In genomic region chr19:1665565-1666047, GRCh38 we compare ENCODE assay signal across 17 cellular contexts. TPM values are rescaled to one million over a fixed set of nuclear protein-coding genes. Genes with fewer than 3 reads are reported as not detected.
DNase-seq lines count a peak whose midpoint lies in the region; ATAC-seq, FAIRE-seq and TF ChIP-seq lines count a peak whose summit lies in the region.
"Had no signal": no experiment of that assay in that cellular context is flagged by ENCODE, and none has a peak within 500 bp of the region (broad histone marks: within the 10 kb centered on the region; RNA-seq: fewer than 3 reads in every experiment).

No MANE protein-coding gene starts in this region.

- BruUV-seq in K562 (replicated peaks; lab: Mats Ljungman, UMichigan): no TSS peak

- H3K4me3 ChIP-seq in MM.1S (ENCODE audit: low read length) (no peak overlapping the region), K562 (no peak overlapping the region)
- H3K4me3 ChIP-seq: hepatocyte had no signal

- peak; percentile 27 for DNase-seq in stimulated activated naive CD8-positive, alpha-beta T cell treated with anti-CD3 and anti-CD28 coated beads, Interleukin-15, Interleukin-2, amounts not matched to agents 100 U/mL and 50 U/mL, for 24 hours
- DNase-seq in stimulated activated naive CD8-positive, alpha-beta T cell treated with anti-CD3 and anti-CD28 coated beads, Interleukin-15, amount 100 ng/mL, for 72 hours: no peak
- DNase-seq in MM.1S: peak; percentile 68
- peak; percentile 51 to 68 (median 62) for DNase-seq in K562 (ENCODE audit: extremely low read depth in 1 of 4, low spot score in 3 of 4)
- DNase-seq in NCI-H2029 treated with DMSO at 0.1 percent for 48 hours (lab: John Stamatoyannopoulos, UW): no peak
- DNase-seq: activated CD8-positive, alpha-beta memory T cell treated with anti-CD3 and anti-CD28 coated beads, Interleukin-2, amount 50 U/mL, for 4 hours; CD8-positive, alpha-beta T cell; DMS79 treated with DMSO at 0.1 percent for 48 hours; NCI-H1694; NCI-H446; OCI-M1; stimulated activated naive CD4-positive, alpha-beta T cell treated with Interleukin-2 at 50 U/mL for 16 hours; T-helper 9 cell had no signal

- no peaks in the 10 kb centered on the region for H3K9me3 Mint-ChIP-seq in stimulated activated naive CD8-positive, alpha-beta T cell treated with anti-CD3 and anti-CD28 coated beads, Interleukin-15, amount 100 ng/mL, for 72 hours
- H3K9me3 Mint-ChIP-seq: CD8-positive, alpha-beta T cell had no signal

- H3K4me3 Mint-ChIP-seq in stimulated activated naive CD8-positive, alpha-beta T cell treated with anti-CD3 and anti-CD28 coated beads, Interleukin-15, amount 100 ng/mL, for 72 hours: peak overlapping the region in 1 of 2 donors; percentile 30
- H3K4me3 Mint-ChIP-seq: CD8-positive, alpha-beta T cell had no signal

- H3K27ac Mint-ChIP-seq in stimulated activated naive CD8-positive, alpha-beta T cell treated with anti-CD3 and anti-CD28 coated beads, Interleukin-15, amount 100 ng/mL, for 72 hours: no peak overlapping the region
- H3K27ac Mint-ChIP-seq: CD8-positive, alpha-beta T cell had no signal

- peaks cover 26% of the 10 kb centered on the region for H3F3A ChIP-seq in MM.1S (ENCODE audit: insufficient read depth, low read length)

- no peaks in the 10 kb centered on the region for H3K9me2 ChIP-seq in MM.1S (replicated peaks; ENCODE audit: insufficient read depth, low read length)

- H3K9ac ChIP-seq in MM.1S (ENCODE audit: low read length) (no peak overlapping the region), K562 (ENCODE audit: insufficient read depth in 1 of 2, low read depth in 2 of 2, low read length in 2 of 2) (peak overlapping the region in 1 of 2 experiments; percentile 76; a peak in 2 of 4 replicates)

- no peak for TF ChIP-seq POLR2A in K562 (conservative IDR thresholded peaks at IDR 0.05)

- peaks cover 54% of the 10 kb centered on the region for H3K4me1 Mint-ChIP-seq in stimulated activated naive CD8-positive, alpha-beta T cell treated with anti-CD3 and anti-CD28 coated beads, Interleukin-15, amount 100 ng/mL, for 72 hours

- WGBS in K562 (ENCODE audit: insufficient coverage, low coverage, missing lambda C conversion rate): 14% methylated on average over 11 of the region's 12 CpGs

- no peaks in the 10 kb centered on the region for H3K27me3 ChIP-seq in MM.1S (replicated peaks; ENCODE audit: insufficient read depth, low read length)
- H3K27me3 ChIP-seq in K562 (ENCODE audit: control insufficient read depth in 2 of 2, insufficient read depth in 2 of 2, low read length in 2 of 2): no peaks in the 10 kb centered on the region

- POLR2A ChIA-PET in K562 (lab: Yijun Ruan, JAX): interaction anchor here (0.7 to 1.5 kb wide), 2 partner anchors 12 to 60 kb away, joined by 3 to 4 read pairs; no protein-coding TSS in a partner anchor

- H4K20me1 ChIP-seq in MM.1S (ENCODE audit: insufficient read depth, low read length) (no peaks in the 10 kb centered on the region), K562 (replicated peaks; ENCODE audit: control insufficient read depth, insufficient read depth, low read length) (no peaks in the 10 kb centered on the region)

- peak overlapping the region; percentile 71 for H2AFZ ChIP-seq in MM.1S (ENCODE audit: low read length)
- H2AFZ ChIP-seq in K562 (ENCODE audit: low read depth, low read length): peak overlapping the region; percentile 59
- H2AFZ ChIP-seq: hepatocyte had no signal

- TF ChIP-seq EP300 in K562 (IDR thresholded peaks at IDR 0.05; ENCODE audit: low read length): no peak

- H3K4me1 ChIP-seq in MM.1S (ENCODE audit: low read length) (peaks cover 15% of the 10 kb centered on the region), K562 (replicated peaks in 1 of 2; ENCODE audit: control insufficient read depth in 2 of 2, insufficient read depth in 2 of 2, low read length in 2 of 2) (peaks cover 6 to 45% of the 10 kb centered on the region in 2 experiments; a peak in 4 of 5 replicates)

- no peaks in the 10 kb centered on the region for H3K36me3 ChIP-seq in MM.1S (replicated peaks; ENCODE audit: insufficient read depth, low read length)
- H3K36me3 ChIP-seq in K562 (ENCODE audit: control insufficient read depth, insufficient read depth, low read length): no peaks in the 10 kb centered on the region

- H3K79me2 ChIP-seq in MM.1S (ENCODE audit: low read length) (no peaks in the 10 kb centered on the region), K562 (ENCODE audit: control insufficient read depth, insufficient read depth, low read length) (no peaks in the 10 kb centered on the region)
- H3K79me2 ChIP-seq: hepatocyte had no signal

- H3K9me3 ChIP-seq in MM.1S (replicated peaks; ENCODE audit: insufficient read depth, low read length) (no peaks in the 10 kb centered on the region), K562 (replicated peaks; ENCODE audit: control insufficient read depth, insufficient read depth, low read depth, low read length) (no peaks in the 10 kb centered on the region)

- peak overlapping the region; percentile 38 for H3K4me2 ChIP-seq in MM.1S (ENCODE audit: low read depth, low read length)
- no peak overlapping the region for H3K4me2 ChIP-seq in K562 (ENCODE audit: insufficient read depth, low read length)
- H3K4me2 ChIP-seq: hepatocyte had no signal

- H3K27ac ChIP-seq in MM.1S (ENCODE audit: low read length) (peak overlapping the region; percentile 47; the same call in 1 of the 2 replicates), K562 (ENCODE audit: extremely low read depth, low read depth, low read length) (no peak overlapping the region)
- H3K27ac ChIP-seq: hepatocyte had no signal

- no peak for TF ChIP-seq CTCF in MM.1S (IDR thresholded peaks at IDR 0.05; ENCODE audit: low read length)
- TF ChIP-seq CTCF in K562 (IDR thresholded peaks at IDR 0.05 in 2 of 3, conservative IDR thresholded peaks at IDR 0.05 in 1 of 3; ENCODE audit: insufficient read depth in 2 of 3, low read depth in 1 of 3, low read length in 3 of 3): no peak

- FAIRE-seq in K562 (lab: Jason Lieb, UNC): no peak

- in situ Hi-C loops in K562 (cut with MboI): no loop called here

- intact Hi-C loops in K562 (cut with micrococcal nuclease): no loop called here

- H3K27me3 Mint-ChIP-seq in stimulated activated naive CD8-positive, alpha-beta T cell treated with anti-CD3 and anti-CD28 coated beads, Interleukin-15, amount 100 ng/mL, for 72 hours: peaks cover 34% of the 10 kb centered on the region

- CTCF ChIA-PET in K562 (lab: Yijun Ruan, JAX; ENCODE audit: low intra/inter-chr PET ratio): no interaction called here

- TF ChIP-seq RAD21 in K562 (CRISPR knock-in tag; conservative IDR thresholded peaks at IDR 0.05 in 1 of 2, IDR thresholded peaks at IDR 0.05 in 1 of 2): no peak

- no peaks in the 10 kb centered on the region for H3K9me1 ChIP-seq in K562 (ENCODE audit: control insufficient read depth, insufficient read depth, low read length)

- ATAC-seq in stimulated activated naive CD8-positive, alpha-beta T cell treated with anti-CD3 and anti-CD28 coated beads, Interleukin-15, Interleukin-2, amounts not matched to agents 100 U/mL and 50 U/mL, for 24 hours: no peak
- ATAC-seq in stimulated activated naive CD8-positive, alpha-beta T cell treated with anti-CD3 and anti-CD28 coated beads, Interleukin-15, amount 100 ng/mL, for 72 hours: no peak
- ATAC-seq in K562: peak; percentile 68
- ATAC-seq in HG03342 (IDR thresholded peaks at IDR 0.05; ENCODE audit: unreplicated experiment): no peak
- ATAC-seq in GM18498 (IDR thresholded peaks at IDR 0.05; ENCODE audit: unreplicated experiment): no peak
- ATAC-seq in GM21447 (IDR thresholded peaks at IDR 0.05; ENCODE audit: unreplicated experiment): no peak
- ATAC-seq: CD8-positive, alpha-beta T cell had no signal

TF ChIP-seq in K562, 482 proteins besides CTCF, POLR2A, EP300 and RAD21 (continues in another document):
- TF ChIP-seq TOE1 (IDR thresholded peaks at IDR 0.05; ENCODE audit: borderline replicate concordance) (peak; percentile 83), TOE1 (CRISPR knock-in tag; IDR thresholded peaks at IDR 0.05; ENCODE audit: borderline replicate concordance, low read depth) (no peak), TAF15 (IDR thresholded peaks at IDR 0.05; ENCODE audit: low read depth, low read length) (no peak), TFE3 (CRISPR knock-in tag; IDR thresholded peaks at IDR 0.05) (peak; percentile 91)

RNA-seq across cellular contexts. Expression of gene TCF3, which starts 13.2 kb away (rescaled TPM):
- 46.3 and 93.5 TPM in 2 replicates for total RNA-seq in K562 (2011; cell fraction: chromatin; rRNA removed; ENCODE audit: low replicate concordance)
- total RNA-seq in K562 (2011; cell fraction: nucleolus; rRNA removed): 72.8 and 74.5 TPM in 2 replicates
- total RNA-seq in K562 (2011; cell fraction: nucleoplasm; rRNA removed): 46.6 and 55.9 TPM in 2 replicates
- total RNA-seq in K562 (2014; rRNA removed) (201 and 273 TPM in 2 replicates), K562 (2014; rRNA removed; fragmentation: Illumina TruSeq; extraction: Trizol) (34.6 and 36.1 TPM in 2 replicates), K562 (2015; rRNA removed; fragmentation: Illumina TruSeq; extraction: Trizol) (84.0 and 96.5 TPM in 2 replicates), K562 (2021) (229 and 259 TPM in 2 replicates)
- polyA plus RNA-seq in K562 (2011; rRNA removed) (61.7 and 62.0 TPM in 2 replicates), K562 (2014; fragmentation: Illumina TruSeq; extraction: Trizol) (84.9 and 128 TPM in 2 replicates), K562 (2014; fragmentation: Nextera tagmentation; extraction: Ambion mirVana) (1 to 10 TPM; 5.6 to 5.7 TPM), K562 (2014; rRNA removed) (171 and 173 TPM in 2 replicates)
- 76.1 and 277 TPM in 2 replicates for polyA plus RNA-seq in K562 (2011; cell fraction: cytosol; rRNA removed)
- polyA plus RNA-seq in K562 (2011; cell fraction: nucleus; rRNA removed): 97.7 and 198 TPM in 2 replicates
- polyA plus RNA-seq in K562 (2012): 117 and 145 TPM in 2 replicates
- 17.3 and 29.0 TPM in 2 replicates for polyA minus RNA-seq in K562 (2011; rRNA and poly(A)+ RNA removed)
- polyA minus RNA-seq in K562 (2011; cell fraction: cytosol; rRNA and poly(A)+ RNA removed): 92.9 and 128 TPM in 2 replicates
- 30.5 and 31.8 TPM in 2 replicates for polyA minus RNA-seq in K562 (2011; cell fraction: nucleus; rRNA and poly(A)+ RNA removed)

Comparison
In these comparisons a context has a peak if more than half of its experiments do, and no peak if none do; other contexts are left out.
1. DNase-seq: peak in stimulated activated naive CD8-positive, alpha-beta T cell treated with anti-CD3 and anti-CD28 coated beads, Interleukin-15, Interleukin-2, amounts not matched to agents 100 U/mL and 50 U/mL, for 24 hours (single experiment), MM.1S (single experiment) and K562 (4 of 4); none in stimulated activated naive CD8-positive, alpha-beta T cell treated with anti-CD3 and anti-CD28 coated beads, Interleukin-15, amount 100 ng/mL, for 72 hours (0 of 2) and NCI-H2029 treated with DMSO at 0.1 percent for 48 hours (single experiment).